1 cellular context compared by ENCODE assay signal in the genomic region with DNA sequence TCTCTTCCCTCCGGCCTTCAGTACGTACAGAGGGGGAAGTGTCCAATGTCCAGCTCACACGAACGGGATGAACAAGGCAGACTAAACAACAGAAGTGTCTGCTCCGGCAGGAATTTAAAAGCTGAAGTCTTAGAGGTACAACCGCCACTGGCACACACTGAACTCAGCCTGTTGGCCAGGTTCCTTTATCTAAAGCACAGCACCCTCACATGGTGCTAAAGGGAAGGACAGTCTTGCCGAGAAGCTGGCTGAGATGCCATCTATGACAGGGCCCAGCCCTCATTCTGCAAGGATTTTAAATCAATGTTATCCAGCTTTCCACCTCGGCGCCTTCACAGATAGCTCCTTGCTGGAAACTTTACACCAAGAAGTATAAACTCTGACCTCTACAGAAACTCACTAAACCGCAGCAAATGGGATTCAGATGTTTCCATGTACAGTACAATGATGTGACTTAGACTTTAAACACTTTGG.
TF ChIP-seq lines count a peak whose summit lies in the region.

No MANE protein-coding gene starts in this region.

TF ChIP-seq in Ishikawa, 13 proteins besides CTCF, POLR2A, EP300 and RAD21 (continued from another document):
- TF ChIP-seq, protein P1, sequence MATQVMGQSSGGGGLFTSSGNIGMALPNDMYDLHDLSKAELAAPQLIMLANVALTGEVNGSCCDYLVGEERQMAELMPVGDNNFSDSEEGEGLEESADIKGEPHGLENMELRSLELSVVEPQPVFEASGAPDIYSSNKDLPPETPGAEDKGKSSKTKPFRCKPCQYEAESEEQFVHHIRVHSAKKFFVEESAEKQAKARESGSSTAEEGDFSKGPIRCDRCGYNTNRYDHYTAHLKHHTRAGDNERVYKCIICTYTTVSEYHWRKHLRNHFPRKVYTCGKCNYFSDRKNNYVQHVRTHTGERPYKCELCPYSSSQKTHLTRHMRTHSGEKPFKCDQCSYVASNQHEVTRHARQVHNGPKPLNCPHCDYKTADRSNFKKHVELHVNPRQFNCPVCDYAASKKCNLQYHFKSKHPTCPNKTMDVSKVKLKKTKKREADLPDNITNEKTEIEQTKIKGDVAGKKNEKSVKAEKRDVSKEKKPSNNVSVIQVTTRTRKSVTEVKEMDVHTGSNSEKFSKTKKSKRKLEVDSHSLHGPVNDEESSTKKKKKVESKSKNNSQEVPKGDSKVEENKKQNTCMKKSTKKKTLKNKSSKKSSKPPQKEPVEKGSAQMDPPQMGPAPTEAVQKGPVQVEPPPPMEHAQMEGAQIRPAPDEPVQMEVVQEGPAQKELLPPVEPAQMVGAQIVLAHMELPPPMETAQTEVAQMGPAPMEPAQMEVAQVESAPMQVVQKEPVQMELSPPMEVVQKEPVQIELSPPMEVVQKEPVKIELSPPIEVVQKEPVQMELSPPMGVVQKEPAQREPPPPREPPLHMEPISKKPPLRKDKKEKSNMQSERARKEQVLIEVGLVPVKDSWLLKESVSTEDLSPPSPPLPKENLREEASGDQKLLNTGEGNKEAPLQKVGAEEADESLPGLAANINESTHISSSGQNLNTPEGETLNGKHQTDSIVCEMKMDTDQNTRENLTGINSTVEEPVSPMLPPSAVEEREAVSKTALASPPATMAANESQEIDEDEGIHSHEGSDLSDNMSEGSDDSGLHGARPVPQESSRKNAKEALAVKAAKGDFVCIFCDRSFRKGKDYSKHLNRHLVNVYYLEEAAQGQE (IDR thresholded peaks at IDR 0.05; ENCODE audit: low read depth): no peak
- no peak for TF ChIP-seq TEAD4 (IDR thresholded peaks at IDR 0.05)
- no peak for TF ChIP-seq FOXM1 (IDR thresholded peaks at IDR 0.05; ENCODE audit: borderline replicate concordance, low read depth)
TF ChIP-seq in Ishikawa: peak in this region for 0.
